Comparison of ENCODE assay signal across 8 cellular contexts in the genomic region with DNA sequence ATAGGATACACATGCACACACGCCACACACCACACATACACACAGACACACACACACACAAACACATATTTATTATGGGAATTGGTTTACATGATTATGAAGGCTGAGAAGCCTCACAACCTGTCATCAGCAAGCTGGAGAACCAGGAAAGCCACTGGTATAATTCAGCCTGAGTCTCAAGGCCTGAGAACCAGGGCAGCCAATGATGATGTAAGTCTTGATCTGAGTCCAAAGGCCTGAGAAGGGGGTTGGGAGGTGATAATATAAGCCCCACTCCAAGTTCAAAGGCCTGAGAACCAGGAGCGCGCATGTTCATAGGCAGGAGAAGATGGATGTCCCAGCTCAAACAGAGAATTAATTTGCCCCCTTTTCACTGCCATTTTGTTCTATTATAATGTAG. TPM values are rescaled to one million over a fixed set of nuclear protein-coding genes. Genes with fewer than 3 reads are reported as not detected.
"Had no signal": no experiment of that assay in that cellular context is flagged by ENCODE, and none has a peak within 500 bp of the region (broad histone marks: within the 10 kb centered on the region; RNA-seq: fewer than 3 reads in every experiment).

No MANE protein-coding gene starts in this region.

- FAIRE-seq: G401.6, GM12878, GM12891, GM12892, GM18507, GM19239 had no signal

- DNase-seq: GDM1, GF-D8 had no signal

- ATAC-seq: GM12878 had no signal

- H3K4me3 ChIP-seq: GM12878 had no signal

RNA-seq across cellular contexts. Expression of a gene that starts 18.7 kb away (rescaled TPM):
- total RNA-seq: GM12878 had no signal
- polyA plus RNA-seq: GM12878 had no signal
